In the genomic region with DNA sequence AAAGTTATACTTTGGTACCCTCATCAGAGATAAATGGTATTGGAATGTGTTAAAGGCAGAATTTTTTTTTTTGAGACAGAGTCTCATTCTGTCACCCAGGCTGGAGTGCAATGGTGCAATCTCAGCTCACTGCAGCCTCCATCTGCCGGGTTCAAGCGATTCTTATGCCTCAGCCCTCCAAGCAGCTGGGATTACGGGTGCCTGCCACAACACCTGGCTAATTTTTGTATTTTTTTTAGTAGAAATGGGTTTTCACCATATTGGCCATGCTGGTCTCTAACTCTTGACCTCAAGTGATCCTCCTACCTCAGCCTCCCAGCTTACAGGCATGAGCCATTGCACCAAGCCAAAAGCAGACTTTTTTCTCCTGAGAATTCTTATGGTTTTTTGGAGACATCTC, we compare ENCODE assay signal across 28 cellular contexts.
"Had no signal": no experiment of that assay in that cellular context is flagged by ENCODE, and none has a peak within 500 bp of the region (broad histone marks: within the 10 kb centered on the region; RNA-seq: fewer than 3 reads in every experiment).

No MANE protein-coding gene starts in this region.

- H3K27ac Mint-ChIP-seq: stimulated activated effector memory CD8-positive, alpha-beta T cell treated with anti-CD3 and anti-CD28 coated beads, Interleukin-12 subunit alpha, Interleukin-12 subunit beta, amount 100 ng/mL, for 72 hours; stimulated activated memory B cell treated with anti-CD40 and anti-IgM and Interleukin-4, amounts not matched to agents 10 μg/mL and 1 μg/mL and 100 μg/mL, for 72 hours; stimulated activated naive B cell treated with anti-CD40 and anti-IgM and Interleukin-4, amounts not matched to agents 10 μg/mL and 1 μg/mL and 100 μg/mL, for 72 hours; stimulated activated naive CD8-positive, alpha-beta T cell treated with anti-CD3 and anti-CD28 coated beads, Interleukin-15, Interleukin-2, amounts not matched to agents 100 ng/mL and 50 ng/mL, for 24 hours; type B pancreatic cell had no signal

- ATAC-seq: stimulated activated effector memory CD8-positive, alpha-beta T cell treated with anti-CD3 and anti-CD28 coated beads, Interleukin-12 subunit alpha, Interleukin-12 subunit beta, amount 100 ng/mL, for 72 hours; stimulated activated memory B cell treated with anti-CD40 and anti-IgM and Interleukin-4, amounts not matched to agents 10 μg/mL and 1 μg/mL and 100 μg/mL, for 72 hours; stimulated activated naive B cell treated with anti-CD40 and anti-IgM and Interleukin-4, amounts not matched to agents 10 μg/mL and 1 μg/mL and 100 μg/mL, for 72 hours; stimulated activated naive CD8-positive, alpha-beta T cell treated with anti-CD3 and anti-CD28 coated beads, Interleukin-15, amount 100 ng/mL, for 72 hours; stimulated activated naive CD8-positive, alpha-beta T cell treated with anti-CD3 and anti-CD28 coated beads, Interleukin-15, Interleukin-2, amounts not matched to agents 100 U/mL and 50 U/mL, for 24 hours; upper lobe of right lung had no signal

- H3K9me3 ChIP-seq: suprapubic skin, testis, thoracic aorta, thyroid gland, tibial artery, tibial nerve, transverse colon, upper lobe of left lung, upper lobe of right lung, uterus, vagina had no signal

- DNase-seq: stimulated activated CD4-positive, alpha-beta T cell treated with anti-CD3 and anti-CD28 coated beads, Interleukin-2, amount 100 ng/mL, for 24 hours; stimulated activated CD4-positive, alpha-beta T cell treated with anti-CD3 and anti-CD28 coated beads, Interleukin-2, amount 100 ng/mL, for 48 hours; stimulated activated CD4-positive, alpha-beta T cell treated with anti-CD3 and anti-CD28 coated beads, Interleukin-4, amount 100 ng/mL, for 1 hour; stimulated activated CD4-positive, alpha-beta T cell treated with anti-CD3 and anti-CD28 coated beads, Interleukin-4, amount 100 ng/mL, for 24 hours; stimulated activated CD4-positive, alpha-beta T cell treated with anti-CD3 and anti-CD28 coated beads, Interleukin-4, amount 100 ng/mL, for 4 hours; stimulated activated CD8-positive, alpha-beta memory T cell treated with anti-CD3 and anti-CD28 coated beads, Interleukin-4, amount 100 ng/mL, for 48 hours; stimulated activated naive B cell treated with anti-CD40 and anti-IgM and Interleukin-4, amounts not matched to agents 10 μg/mL and 1 μg/mL and 100 μg/mL, for 72 hours; stimulated activated naive CD4-positive, alpha-beta T cell; stimulated activated naive CD4-positive, alpha-beta T cell treated with Interleukin-2 at 50 U/mL for 16 hours; stimulated activated naive CD8-positive, alpha-beta T cell treated with anti-CD3 and anti-CD28 coated beads, Interleukin-15, amount 100 ng/mL, for 72 hours; stimulated activated naive CD8-positive, alpha-beta T cell treated with anti-CD3 and anti-CD28 coated beads, Interleukin-15, Interleukin-2, amounts not matched to agents 100 U/mL and 50 U/mL, for 24 hours; substantia nigra; tibial artery; transverse colon; upper lobe of left lung; upper lobe of right lung; uterus had no signal

- H3K27me3 Mint-ChIP-seq: stimulated activated naive B cell treated with anti-CD40 and anti-IgM and Interleukin-4, amounts not matched to agents 10 μg/mL and 1 μg/mL and 100 μg/mL, for 72 hours; stimulated activated naive CD8-positive, alpha-beta T cell treated with anti-CD3 and anti-CD28 coated beads, Interleukin-15, amount 100 ng/mL, for 72 hours; stimulated activated naive CD8-positive, alpha-beta T cell treated with anti-CD3 and anti-CD28 coated beads, Interleukin-15, Interleukin-2, amounts not matched to agents 100 ng/mL and 50 ng/mL, for 24 hours; type B pancreatic cell had no signal

- H3K36me3 ChIP-seq: suprapubic skin, thoracic aorta, thyroid gland, tibial artery, tibial nerve, transverse colon, upper lobe of left lung, upper lobe of right lung, uterus, vagina had no signal

- H3K36me3 Mint-ChIP-seq: stimulated activated effector memory CD8-positive, alpha-beta T cell treated with anti-CD3 and anti-CD28 coated beads, Interleukin-12 subunit alpha, Interleukin-12 subunit beta, amount 100 ng/mL, for 72 hours; type B pancreatic cell had no signal

- H3K27me3 ChIP-seq: suprapubic skin, testis, thyroid gland, tibial artery, tibial nerve, transverse colon, upper lobe of left lung, upper lobe of right lung, uterus, vagina had no signal

- H3K4me1 ChIP-seq: suprapubic skin, thyroid gland, tibial artery, tibial nerve, upper lobe of left lung, upper lobe of right lung, uterus, vagina had no signal

- H3K9me3 Mint-ChIP-seq: stimulated activated naive CD8-positive, alpha-beta T cell treated with anti-CD3 and anti-CD28 coated beads, Interleukin-15, Interleukin-2, amounts not matched to agents 100 ng/mL and 50 ng/mL, for 24 hours had no signal

- H3K27ac ChIP-seq: suprapubic skin, testis, thoracic aorta, thyroid gland, tibial artery, tibial nerve, transverse colon, upper lobe of left lung, upper lobe of right lung, uterus, vagina had no signal

- H3K4me3 Mint-ChIP-seq: stimulated activated effector memory CD8-positive, alpha-beta T cell treated with anti-CD3 and anti-CD28 coated beads, Interleukin-12 subunit alpha, Interleukin-12 subunit beta, amount 100 ng/mL, for 72 hours; stimulated activated memory B cell treated with anti-CD40 and anti-IgM and Interleukin-4, amounts not matched to agents 10 μg/mL and 1 μg/mL and 100 μg/mL, for 72 hours; stimulated activated naive B cell treated with anti-CD40 and anti-IgM and Interleukin-4, amounts not matched to agents 10 μg/mL and 1 μg/mL and 100 μg/mL, for 72 hours; stimulated activated naive CD8-positive, alpha-beta T cell treated with anti-CD3 and anti-CD28 coated beads, Interleukin-15, amount 100 ng/mL, for 72 hours; stimulated activated naive CD8-positive, alpha-beta T cell treated with anti-CD3 and anti-CD28 coated beads, Interleukin-15, Interleukin-2, amounts not matched to agents 100 ng/mL and 50 ng/mL, for 24 hours; type B pancreatic cell had no signal

- H3K4me1 Mint-ChIP-seq: stimulated activated effector memory CD8-positive, alpha-beta T cell treated with anti-CD3 and anti-CD28 coated beads, Interleukin-12 subunit alpha, Interleukin-12 subunit beta, amount 100 ng/mL, for 72 hours; stimulated activated memory B cell treated with anti-CD40 and anti-IgM and Interleukin-4, amounts not matched to agents 10 μg/mL and 1 μg/mL and 100 μg/mL, for 72 hours; stimulated activated naive B cell treated with anti-CD40 and anti-IgM and Interleukin-4, amounts not matched to agents 10 μg/mL and 1 μg/mL and 100 μg/mL, for 72 hours; stimulated activated naive CD8-positive, alpha-beta T cell treated with anti-CD3 and anti-CD28 coated beads, Interleukin-15, amount 100 ng/mL, for 72 hours had no signal

- FAIRE-seq: urothelium cell line had no signal

- H3K4me3 ChIP-seq: suprapubic skin, testis, thoracic aorta, thyroid gland, tibial artery, tibial nerve, transverse colon, upper lobe of left lung, upper lobe of right lung, uterus, vagina had no signal
